Comparison of ENCODE assay signal across 11 cellular contexts in genomic region chr3:69585472-69585871, GRCh38.
"Had no signal": no experiment of that assay in that cellular context is flagged by ENCODE, and none has a peak within 500 bp of the region (broad histone marks: within the 10 kb centered on the region; RNA-seq: fewer than 3 reads in every experiment).

No MANE protein-coding gene starts in this region.

- H3K4me1 ChIP-seq: HAP-1 had no signal

- H3K4me2 ChIP-seq: GM23338 had no signal

- H3K27ac ChIP-seq: GM23248 had no signal

- ATAC-seq: GM23338, HCT116 had no signal

- H2AFZ ChIP-seq: GM23248 had no signal

- FAIRE-seq: H1, H54 had no signal

- DNase-seq: GM23248, GOT3, H7, H9, HCEC 1CT, HFFc6 had no signal

- H3K4me3 ChIP-seq: GM23248, GM23338, HAP-1 had no signal

- H3K9ac ChIP-seq: GM23248 had no signal

- H3K9me3 ChIP-seq: HAP-1 had no signal

- H3K36me3 ChIP-seq: HAP-1 had no signal
